ENCODE assay signal across 27 cellular contexts in genomic region chr5:111934511-111934910, GRCh38.
"Had no signal": no experiment of that assay in that cellular context is flagged by ENCODE, and none has a peak within 500 bp of the region (broad histone marks: within the 10 kb centered on the region; RNA-seq: fewer than 3 reads in every experiment).

No MANE protein-coding gene starts in this region.

- H3K9me3 ChIP-seq: mucosa of descending colon, SK-N-SH, upper lobe of left lung had no signal

- H3K36me3 ChIP-seq: upper lobe of left lung had no signal

- H3K9me3 Mint-ChIP-seq: activated B cell treated with CpG ODN at 0.5 μM for 24 hours; activated naive CD8-positive, alpha-beta T cell treated with anti-CD3 and anti-CD28 coated beads for 36 hours; nephron progenitor cell; T-helper 2 cell treated with Interferon-gamma antibody and Interleukin-4, amounts not matched to agents 5 μg/mL and 100 μg/mL, for 36 hours had no signal

- H3K36me3 Mint-ChIP-seq: activated naive CD8-positive, alpha-beta T cell treated with anti-CD3 and anti-CD28 coated beads for 36 hours; memory B cell had no signal

- DNase-seq: activated B cell treated with CpG ODN at 0.5 μM for 24 hours; activated CD4-positive, alpha-beta T cell treated with anti-CD3 and anti-CD28 coated beads for 4 hours; activated CD4-positive, alpha-beta T cell treated with anti-CD3 and anti-CD28 coated beads, Interleukin-2, amount 50 U/mL, for 48 hours; activated CD8-positive, alpha-beta memory T cell treated with anti-CD3 and anti-CD28 coated beads, Interleukin-2, amount 50 U/mL, for 48 hours; activated naive CD4-positive, alpha-beta T cell treated with Interleukin-2 at 50 U/mL for 16 hours; activated naive CD8-positive, alpha-beta T cell treated with anti-CD3 and anti-CD28 coated beads for 36 hours; activated T-cell treated with anti-CD3 and anti-CD28 coated beads, Interleukin-2, amount 50 U/mL, for 48 hours; amygdala; effector CD4-positive, alpha-beta T cell; hypothalamus; islet precursor cell; left cardiac atrium; mucosa of descending colon; nephron progenitor cell; occipital lobe; retina; SK-N-SH; stimulated activated CD4-positive, alpha-beta T cell treated with anti-CD3 and anti-CD28 coated beads, Interleukin-4, amount 100 ng/mL, for 4 hours; stimulated activated naive CD8-positive, alpha-beta T cell treated with anti-CD3 and anti-CD28 coated beads, Interleukin-15, Interleukin-2, amounts not matched to agents 100 U/mL and 50 U/mL, for 24 hours; upper lobe of left lung had no signal

- H3K4me3 Mint-ChIP-seq: activated B cell treated with CpG ODN at 0.5 μM for 24 hours; activated naive CD8-positive, alpha-beta T cell treated with anti-CD3 and anti-CD28 coated beads for 36 hours; dendritic cell treated with granulocyte-macrophage colony-stimulating factor and Interleukin-4, amounts not matched to agents 40 ng/mL and 50 ng/mL, for 4 days; memory B cell; nephron progenitor cell; T-helper 2 cell treated with Interferon-gamma antibody and Interleukin-4, amounts not matched to agents 5 μg/mL and 100 μg/mL, for 36 hours had no signal

- H3K27me3 Mint-ChIP-seq: activated B cell treated with CpG ODN at 0.5 μM for 24 hours; dendritic cell treated with granulocyte-macrophage colony-stimulating factor and Interleukin-4, amounts not matched to agents 40 ng/mL and 50 ng/mL, for 4 days had no signal

- H3K4me1 Mint-ChIP-seq: activated B cell treated with CpG ODN at 0.5 μM for 24 hours; activated naive CD8-positive, alpha-beta T cell treated with anti-CD3 and anti-CD28 coated beads for 36 hours; memory B cell; nephron progenitor cell had no signal

- H3K4me2 ChIP-seq: SK-N-SH had no signal

- H3K27ac ChIP-seq: upper lobe of left lung had no signal

- H3K9ac ChIP-seq: SK-N-SH had no signal

- FAIRE-seq: bronchial epithelial cell, frontal cortex, TTC549 had no signal

- H3K27me3 ChIP-seq: upper lobe of left lung had no signal

- ATAC-seq: esophagus mucosa; left cardiac atrium; mucosa of descending colon; stimulated activated naive CD8-positive, alpha-beta T cell treated with anti-CD3 and anti-CD28 coated beads, Interleukin-15, Interleukin-2, amounts not matched to agents 100 U/mL and 50 U/mL, for 24 hours had no signal

- H3K27ac Mint-ChIP-seq: activated B cell treated with CpG ODN at 0.5 μM for 24 hours; activated naive CD8-positive, alpha-beta T cell treated with anti-CD3 and anti-CD28 coated beads for 36 hours; dendritic cell treated with granulocyte-macrophage colony-stimulating factor and Interleukin-4, amounts not matched to agents 40 ng/mL and 50 ng/mL, for 4 days; memory B cell; nephron progenitor cell; T-helper 2 cell treated with Interferon-gamma antibody and Interleukin-4, amounts not matched to agents 5 μg/mL and 100 μg/mL, for 36 hours had no signal

- H3K4me3 ChIP-seq: mucosa of descending colon, upper lobe of left lung had no signal
